1 cellular context compared by ENCODE assay signal in genomic region chr10:121983828-121984227, GRCh38.
TF ChIP-seq lines count a peak whose summit lies in the region.

No MANE protein-coding gene starts in this region.

TF ChIP-seq in HepG2, 621 proteins besides CTCF, POLR2A, EP300 and RAD21:
- TF ChIP-seq HDAC2 (CRISPR knock-in tag; IDR thresholded peaks at IDR 0.05), result peak; percentile 23; the same call in 1 of the 2 replicates
- TF ChIP-seq ZNF253 (CRISPR knock-in tag; IDR thresholded peaks at IDR 0.05; ENCODE audit: borderline replicate concordance), result no peak
- no peak for TF ChIP-seq RELA (CRISPR knock-in tag; IDR thresholded peaks at IDR 0.05)
- TF ChIP-seq NFRKB (IDR thresholded peaks at IDR 0.05), result no peak
- TF ChIP-seq YY1 (IDR thresholded peaks at IDR 0.05; ENCODE audit: insufficient read depth, insufficient replicate concordance, low read depth, low read length), result no peak
- no peak for TF ChIP-seq TGIF2 (CRISPR knock-in tag; IDR thresholded peaks at IDR 0.05)
- TF ChIP-seq ZMYM4 (CRISPR knock-in tag; IDR thresholded peaks at IDR 0.05), result 0 out of 2 replicates have a peak, but pooled peaks have one; percentile 26
- no peak for TF ChIP-seq ZNF121 (CRISPR knock-in tag; IDR thresholded peaks at IDR 0.05)
- TF ChIP-seq, protein P1, sequence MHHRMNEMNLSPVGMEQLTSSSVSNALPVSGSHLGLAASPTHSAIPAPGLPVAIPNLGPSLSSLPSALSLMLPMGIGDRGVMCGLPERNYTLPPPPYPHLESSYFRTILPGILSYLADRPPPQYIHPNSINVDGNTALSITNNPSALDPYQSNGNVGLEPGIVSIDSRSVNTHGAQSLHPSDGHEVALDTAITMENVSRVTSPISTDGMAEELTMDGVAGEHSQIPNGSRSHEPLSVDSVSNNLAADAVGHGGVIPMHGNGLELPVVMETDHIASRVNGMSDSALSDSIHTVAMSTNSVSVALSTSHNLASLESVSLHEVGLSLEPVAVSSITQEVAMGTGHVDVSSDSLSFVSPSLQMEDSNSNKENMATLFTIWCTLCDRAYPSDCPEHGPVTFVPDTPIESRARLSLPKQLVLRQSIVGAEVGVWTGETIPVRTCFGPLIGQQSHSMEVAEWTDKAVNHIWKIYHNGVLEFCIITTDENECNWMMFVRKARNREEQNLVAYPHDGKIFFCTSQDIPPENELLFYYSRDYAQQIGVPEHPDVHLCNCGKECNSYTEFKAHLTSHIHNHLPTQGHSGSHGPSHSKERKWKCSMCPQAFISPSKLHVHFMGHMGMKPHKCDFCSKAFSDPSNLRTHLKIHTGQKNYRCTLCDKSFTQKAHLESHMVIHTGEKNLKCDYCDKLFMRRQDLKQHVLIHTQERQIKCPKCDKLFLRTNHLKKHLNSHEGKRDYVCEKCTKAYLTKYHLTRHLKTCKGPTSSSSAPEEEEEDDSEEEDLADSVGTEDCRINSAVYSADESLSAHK (CRISPR knock-in tag; IDR thresholded peaks at IDR 0.05; ENCODE audit: borderline replicate concordance), result no peak
- TF ChIP-seq, protein P2, sequence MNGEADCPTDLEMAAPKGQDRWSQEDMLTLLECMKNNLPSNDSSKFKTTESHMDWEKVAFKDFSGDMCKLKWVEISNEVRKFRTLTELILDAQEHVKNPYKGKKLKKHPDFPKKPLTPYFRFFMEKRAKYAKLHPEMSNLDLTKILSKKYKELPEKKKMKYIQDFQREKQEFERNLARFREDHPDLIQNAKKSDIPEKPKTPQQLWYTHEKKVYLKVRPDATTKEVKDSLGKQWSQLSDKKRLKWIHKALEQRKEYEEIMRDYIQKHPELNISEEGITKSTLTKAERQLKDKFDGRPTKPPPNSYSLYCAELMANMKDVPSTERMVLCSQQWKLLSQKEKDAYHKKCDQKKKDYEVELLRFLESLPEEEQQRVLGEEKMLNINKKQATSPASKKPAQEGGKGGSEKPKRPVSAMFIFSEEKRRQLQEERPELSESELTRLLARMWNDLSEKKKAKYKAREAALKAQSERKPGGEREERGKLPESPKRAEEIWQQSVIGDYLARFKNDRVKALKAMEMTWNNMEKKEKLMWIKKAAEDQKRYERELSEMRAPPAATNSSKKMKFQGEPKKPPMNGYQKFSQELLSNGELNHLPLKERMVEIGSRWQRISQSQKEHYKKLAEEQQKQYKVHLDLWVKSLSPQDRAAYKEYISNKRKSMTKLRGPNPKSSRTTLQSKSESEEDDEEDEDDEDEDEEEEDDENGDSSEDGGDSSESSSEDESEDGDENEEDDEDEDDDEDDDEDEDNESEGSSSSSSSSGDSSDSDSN (CRISPR knock-in tag; IDR thresholded peaks at IDR 0.05), result peak; percentile 35; the same call in 1 of the 2 replicates
- peak; percentile 23; the same call in 1 of the 2 replicates for TF ChIP-seq ZFX (CRISPR knock-in tag; IDR thresholded peaks at IDR 0.05; ENCODE audit: low read depth)
- TF ChIP-seq ATF2 (CRISPR knock-in tag; IDR thresholded peaks at IDR 0.05), result no peak
- TF ChIP-seq HNF4G (IDR thresholded peaks at IDR 0.05; ENCODE audit: borderline replicate concordance, low read depth, low read length), result peak; percentile 49; the same call in 1 of the 2 replicates
- no peak for TF ChIP-seq HNF4G (CRISPR knock-in tag; IDR thresholded peaks at IDR 0.05; ENCODE audit: borderline replicate concordance, low read depth)
- TF ChIP-seq, protein P3, sequence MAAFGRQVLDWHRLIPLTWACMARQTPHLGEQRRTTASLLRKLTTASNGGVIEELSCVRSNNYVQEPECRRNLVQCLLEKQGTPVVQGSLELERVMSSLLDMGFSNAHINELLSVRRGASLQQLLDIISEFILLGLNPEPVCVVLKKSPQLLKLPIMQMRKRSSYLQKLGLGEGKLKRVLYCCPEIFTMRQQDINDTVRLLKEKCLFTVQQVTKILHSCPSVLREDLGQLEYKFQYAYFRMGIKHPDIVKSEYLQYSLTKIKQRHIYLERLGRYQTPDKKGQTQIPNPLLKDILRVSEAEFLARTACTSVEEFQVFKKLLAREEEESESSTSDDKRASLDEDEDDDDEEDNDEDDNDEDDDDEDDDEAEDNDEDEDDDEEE (CRISPR knock-in tag; IDR thresholded peaks at IDR 0.05), result no peak
- TF ChIP-seq, protein P4, sequence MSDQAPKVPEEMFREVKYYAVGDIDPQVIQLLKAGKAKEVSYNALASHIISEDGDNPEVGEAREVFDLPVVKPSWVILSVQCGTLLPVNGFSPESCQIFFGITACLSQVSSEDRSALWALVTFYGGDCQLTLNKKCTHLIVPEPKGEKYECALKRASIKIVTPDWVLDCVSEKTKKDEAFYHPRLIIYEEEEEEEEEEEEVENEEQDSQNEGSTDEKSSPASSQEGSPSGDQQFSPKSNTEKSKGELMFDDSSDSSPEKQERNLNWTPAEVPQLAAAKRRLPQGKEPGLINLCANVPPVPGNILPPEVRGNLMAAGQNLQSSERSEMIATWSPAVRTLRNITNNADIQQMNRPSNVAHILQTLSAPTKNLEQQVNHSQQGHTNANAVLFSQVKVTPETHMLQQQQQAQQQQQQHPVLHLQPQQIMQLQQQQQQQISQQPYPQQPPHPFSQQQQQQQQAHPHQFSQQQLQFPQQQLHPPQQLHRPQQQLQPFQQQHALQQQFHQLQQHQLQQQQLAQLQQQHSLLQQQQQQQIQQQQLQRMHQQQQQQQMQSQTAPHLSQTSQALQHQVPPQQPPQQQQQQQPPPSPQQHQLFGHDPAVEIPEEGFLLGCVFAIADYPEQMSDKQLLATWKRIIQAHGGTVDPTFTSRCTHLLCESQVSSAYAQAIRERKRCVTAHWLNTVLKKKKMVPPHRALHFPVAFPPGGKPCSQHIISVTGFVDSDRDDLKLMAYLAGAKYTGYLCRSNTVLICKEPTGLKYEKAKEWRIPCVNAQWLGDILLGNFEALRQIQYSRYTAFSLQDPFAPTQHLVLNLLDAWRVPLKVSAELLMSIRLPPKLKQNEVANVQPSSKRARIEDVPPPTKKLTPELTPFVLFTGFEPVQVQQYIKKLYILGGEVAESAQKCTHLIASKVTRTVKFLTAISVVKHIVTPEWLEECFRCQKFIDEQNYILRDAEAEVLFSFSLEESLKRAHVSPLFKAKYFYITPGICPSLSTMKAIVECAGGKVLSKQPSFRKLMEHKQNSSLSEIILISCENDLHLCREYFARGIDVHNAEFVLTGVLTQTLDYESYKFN (CRISPR knock-in tag; conservative IDR thresholded peaks at IDR 0.05), result 0 out of 2 replicates have a peak, but pooled peaks have one; percentile 16
- TF ChIP-seq HNF4A (CRISPR knock-in tag; IDR thresholded peaks at IDR 0.05), result peak; percentile 90
- TF ChIP-seq KMT2A (CRISPR knock-in tag; IDR thresholded peaks at IDR 0.05), result no peak
- no peak for TF ChIP-seq PPARG (CRISPR knock-in tag; conservative IDR thresholded peaks at IDR 0.05)
- TF ChIP-seq, protein P5, sequence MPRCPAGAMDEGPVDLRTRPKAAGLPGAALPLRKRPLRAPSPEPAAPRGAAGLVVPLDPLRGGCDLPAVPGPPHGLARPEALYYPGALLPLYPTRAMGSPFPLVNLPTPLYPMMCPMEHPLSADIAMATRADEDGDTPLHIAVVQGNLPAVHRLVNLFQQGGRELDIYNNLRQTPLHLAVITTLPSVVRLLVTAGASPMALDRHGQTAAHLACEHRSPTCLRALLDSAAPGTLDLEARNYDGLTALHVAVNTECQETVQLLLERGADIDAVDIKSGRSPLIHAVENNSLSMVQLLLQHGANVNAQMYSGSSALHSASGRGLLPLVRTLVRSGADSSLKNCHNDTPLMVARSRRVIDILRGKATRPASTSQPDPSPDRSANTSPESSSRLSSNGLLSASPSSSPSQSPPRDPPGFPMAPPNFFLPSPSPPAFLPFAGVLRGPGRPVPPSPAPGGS (CRISPR knock-in tag; IDR thresholded peaks at IDR 0.05), result no peak
- TF ChIP-seq ZNF557 (CRISPR knock-in tag; IDR thresholded peaks at IDR 0.05), result no peak
